13 cellular contexts compared by ENCODE assay signal in the genomic region with DNA sequence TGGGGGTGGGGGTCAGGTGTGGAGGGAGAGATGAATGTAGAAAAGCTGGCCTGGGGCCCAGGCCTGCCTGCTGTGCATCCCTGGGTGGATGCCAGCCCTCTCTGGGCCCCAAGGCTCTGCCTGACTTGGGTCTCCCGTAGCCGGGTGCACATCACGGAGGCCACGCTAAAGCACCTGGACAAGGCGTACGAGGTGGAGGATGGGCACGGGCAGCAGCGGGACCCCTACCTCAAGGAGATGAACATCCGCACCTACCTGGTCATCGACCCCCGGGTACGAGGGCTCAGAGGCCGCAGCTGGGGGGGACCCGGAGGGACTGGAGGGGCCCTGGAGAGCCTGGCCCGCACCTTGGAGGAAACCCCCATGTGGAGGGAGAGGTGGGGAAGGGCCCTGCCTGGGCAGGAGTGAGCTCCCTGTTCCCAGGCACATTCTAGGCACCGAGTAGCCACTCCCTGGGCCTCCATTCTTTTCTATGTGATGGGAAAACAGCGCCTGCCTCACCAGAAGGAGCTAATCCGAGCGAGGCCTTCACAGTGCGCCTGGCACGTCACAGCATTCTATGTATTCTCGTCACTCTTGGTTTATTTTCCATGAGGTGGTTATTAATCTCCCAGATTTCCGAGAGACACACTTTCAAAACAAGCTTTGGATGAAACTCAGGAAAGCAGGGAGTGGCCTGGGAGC. TPM values are rescaled to one million over a fixed set of nuclear protein-coding genes. Genes with fewer than 3 reads are reported as not detected.
DNase-seq lines count a peak whose midpoint lies in the region; ATAC-seq, FAIRE-seq and TF ChIP-seq lines count a peak whose summit lies in the region.
"Had no signal": no experiment of that assay in that cellular context is flagged by ENCODE, and none has a peak within 500 bp of the region (broad histone marks: within the 10 kb centered on the region; RNA-seq: fewer than 3 reads in every experiment).

No MANE protein-coding gene starts in this region.

- no peak overlapping the region for H3K4me3 Mint-ChIP-seq in stimulated activated effector memory CD8-positive, alpha-beta T cell treated with anti-CD3 and anti-CD28 coated beads, Interleukin-12 subunit alpha, Interleukin-12 subunit beta, amount 100 ng/mL, for 72 hours
- H3K4me3 Mint-ChIP-seq: activated CD4-positive, alpha-beta T cell treated with anti-CD3 and anti-CD28 coated beads, Interleukin-2, amount 10 ng/mL, durations not matched to agents 24 days and 14 days; activated T-helper 1 cell treated with anti-CD3 and anti-CD28 coated beads, Interleukin-12 subunit alpha, Interleukin-12 subunit beta, Interleukin-2, Interleukin-4 antibody, amounts not matched to agents 30 ng/mL and 10 ng/mL and 1 ng/mL, durations not matched to agents 14 hours and 24 hours and 36 hours; GM23338 had no signal

- H3K9me3 Mint-ChIP-seq in stimulated activated effector memory CD8-positive, alpha-beta T cell treated with anti-CD3 and anti-CD28 coated beads, Interleukin-12 subunit alpha, Interleukin-12 subunit beta, amount 100 ng/mL, for 72 hours, result no peaks in the 10 kb centered on the region
- H3K9me3 Mint-ChIP-seq: activated CD4-positive, alpha-beta T cell treated with anti-CD3 and anti-CD28 coated beads, Interleukin-2, amount 10 ng/mL, durations not matched to agents 24 days and 14 days; activated T-helper 1 cell treated with anti-CD3 and anti-CD28 coated beads, Interleukin-12 subunit alpha, Interleukin-12 subunit beta, Interleukin-2, Interleukin-4 antibody, amounts not matched to agents 30 ng/mL and 10 ng/mL and 1 ng/mL, durations not matched to agents 14 hours and 24 hours and 36 hours; GM23338 had no signal

- H3K4me3 ChIP-seq in adipocyte (ENCODE audit: low read length) (no peak overlapping the region), right cardiac atrium (ENCODE audit: low read length) (no peak overlapping the region)
- H3K4me3 ChIP-seq: GM23338, prostate gland had no signal

- WGBS in right cardiac atrium, result 90% methylated on average over 23 of the region's 23 CpGs

- H3K27ac ChIP-seq in right cardiac atrium (ENCODE audit: low read length), result no peak overlapping the region
- H3K27ac ChIP-seq: prostate gland had no signal

- H3K9me3 ChIP-seq in adipocyte (ENCODE audit: control insufficient read depth, low read length) (no peaks in the 10 kb centered on the region), right cardiac atrium (ENCODE audit: control insufficient read depth, low read length) (no peaks in the 10 kb centered on the region)
- H3K9me3 ChIP-seq: prostate gland had no signal

- H3K4me1 Mint-ChIP-seq in stimulated activated effector memory CD8-positive, alpha-beta T cell treated with anti-CD3 and anti-CD28 coated beads, Interleukin-12 subunit alpha, Interleukin-12 subunit beta, amount 100 ng/mL, for 72 hours, result no peaks in the 10 kb centered on the region
- H3K4me1 Mint-ChIP-seq: activated CD4-positive, alpha-beta T cell treated with anti-CD3 and anti-CD28 coated beads, Interleukin-2, amount 10 ng/mL, durations not matched to agents 24 days and 14 days; GM23338 had no signal

- intact Hi-C loops in right cardiac atrium (cut with DNase I), result loop anchor here in 1 of 4 donors (10.0 kb wide), 1 partner anchor 56 kb away; no protein-coding TSS in a partner anchor

- H3K36me3 Mint-ChIP-seq in stimulated activated effector memory CD8-positive, alpha-beta T cell treated with anti-CD3 and anti-CD28 coated beads, Interleukin-12 subunit alpha, Interleukin-12 subunit beta, amount 100 ng/mL, for 72 hours, result peaks cover 78% of the 10 kb centered on the region

- no peaks in the 10 kb centered on the region for H3K36me3 ChIP-seq in adipocyte (ENCODE audit: control insufficient read depth, insufficient read depth, low read length, severe bottlenecking)
- H3K36me3 ChIP-seq: prostate gland had no signal

- peak overlapping the region; percentile 73 for H3K27ac Mint-ChIP-seq in stimulated activated effector memory CD8-positive, alpha-beta T cell treated with anti-CD3 and anti-CD28 coated beads, Interleukin-12 subunit alpha, Interleukin-12 subunit beta, amount 100 ng/mL, for 72 hours
- H3K27ac Mint-ChIP-seq: activated CD4-positive, alpha-beta T cell treated with anti-CD3 and anti-CD28 coated beads, Interleukin-2, amount 10 ng/mL, durations not matched to agents 24 days and 14 days; activated T-helper 1 cell treated with anti-CD3 and anti-CD28 coated beads, Interleukin-12 subunit alpha, Interleukin-12 subunit beta, Interleukin-2, Interleukin-4 antibody, amounts not matched to agents 30 ng/mL and 10 ng/mL and 1 ng/mL, durations not matched to agents 14 hours and 24 hours and 36 hours; GM23338 had no signal

- H3K4me1 ChIP-seq in adipocyte (ENCODE audit: control insufficient read depth, insufficient read depth, low read length) (peaks cover 7% of the 10 kb centered on the region), right cardiac atrium (ENCODE audit: control insufficient read depth, insufficient read depth, low read length) (no peaks in the 10 kb centered on the region)
- H3K4me1 ChIP-seq: prostate gland had no signal

- no peak for ATAC-seq in right cardiac atrium
- ATAC-seq in stimulated activated effector memory CD8-positive, alpha-beta T cell treated with anti-CD3 and anti-CD28 coated beads, Interleukin-12 subunit alpha, Interleukin-12 subunit beta, amount 100 ng/mL, for 72 hours, result no peak
- no peak for ATAC-seq in GM19324 (IDR thresholded peaks at IDR 0.05; ENCODE audit: low FRiP score, unreplicated experiment)
- ATAC-seq in HG02973 (IDR thresholded peaks at IDR 0.05; ENCODE audit: unreplicated experiment), result no peak
- ATAC-seq: GM23338 had no signal

- DNase-seq in H54 (ENCODE audit: insufficient read length, low spot score) (peak; percentile 37), adipocyte (ENCODE audit: low read depth) (no peak), right cardiac atrium (peak in 2 of 3 donors; percentile 40 to 61), NCI-H1048 (lab: John Stamatoyannopoulos, UW) (no peak)
- no peak for DNase-seq in stimulated activated effector memory CD8-positive, alpha-beta T cell treated with anti-CD3 and anti-CD28 coated beads, Interleukin-12 subunit alpha, Interleukin-12 subunit beta, amount 100 ng/mL, for 72 hours (ENCODE audit: low spot score in 2 of 2)
- DNase-seq: activated CD4-positive, alpha-beta T cell treated with anti-CD3 and anti-CD28 coated beads, Interleukin-2, amount 10 ng/mL, durations not matched to agents 24 days and 14 days; NCI-H2171; SW 1271 had no signal

- FAIRE-seq in H54 (lab: Jason Lieb, UNC), result no peak

- peak overlapping the region; percentile 61 for H3K9ac ChIP-seq in adipocyte (ENCODE audit: low read length)

- no peak for TF ChIP-seq POLR2A in H54 (IDR thresholded peaks at IDR 0.05; ENCODE audit: low read depth, low read length)

- H3K27me3 ChIP-seq in adipocyte (replicated peaks; ENCODE audit: control insufficient read depth, insufficient read depth, low read length), result no peaks in the 10 kb centered on the region
- H3K27me3 ChIP-seq in right cardiac atrium (ENCODE audit: control insufficient read depth, insufficient read depth), result no peaks in the 10 kb centered on the region

RNA-seq across cellular contexts. Expression of a gene that starts 34.7 kb away (rescaled TPM):
- total RNA-seq in right cardiac atrium, result 10 to 100 TPM; 11.4 to 21.2 (median 18.2) TPM
- 4.8 TPM for polyA plus RNA-seq in right cardiac atrium

Comparison
In these comparisons a context has a peak if more than half of its experiments do, and no peak if none do; other contexts are left out.
1. DNase-seq: peak in H54 (single experiment) and right cardiac atrium (2 of 3); none in adipocyte (single experiment), stimulated activated effector memory CD8-positive, alpha-beta T cell treated with anti-CD3 and anti-CD28 coated beads, Interleukin-12 subunit alpha, Interleukin-12 subunit beta, amount 100 ng/mL, for 72 hours (0 of 2) and NCI-H1048 (single experiment).